In genomic region chr12:111033281-111034147, GRCh38 we compare ENCODE assay signal across 8 cellular contexts. TPM values are rescaled to one million over a fixed set of nuclear protein-coding genes. Genes with fewer than 3 reads are reported as not detected.
DNase-seq lines count a peak whose midpoint lies in the region; ATAC-seq and TF ChIP-seq lines count a peak whose summit lies in the region.

No MANE protein-coding gene starts in this region.

- peak overlapping the region in 9 of 10 donors; percentile 58 to 93 (median 70) for H3K4me3 Mint-ChIP-seq in naive thymus-derived CD4-positive, alpha-beta T cell

- intact Hi-C loops in naive thymus-derived CD4-positive, alpha-beta T cell (cut with micrococcal nuclease) = loop anchor here in 1 of 2 donors (10.0 kb wide), 1 partner anchor 61 kb away; no protein-coding TSS in a partner anchor

- DNase-seq in HuH-7 (ENCODE audit: low spot score) (peak; percentile 61), astrocyte of the spinal cord (ENCODE audit: low read depth, low spot score) (no peak), KG1 (lab: John Stamatoyannopoulos, UW) (no peak), SIG-M5 treated with dmso at 0.1 percent for 504 hours (lab: John Stamatoyannopoulos, UW; ENCODE audit: unreplicated experiment) (no peak)
- DNase-seq in naive thymus-derived CD4-positive, alpha-beta T cell = peak in 2 of 9 donors; percentile 10 to 18

- in situ Hi-C loops in astrocyte of the spinal cord (cut with HindIII; ENCODE audit: low sequenced_read_pairs) = no loop called here

- H3K36me3 Mint-ChIP-seq in naive thymus-derived CD4-positive, alpha-beta T cell = peaks cover 0 to 1% (median 0%) of the 10 kb centered on the region in 5 donors

- H3K4me1 Mint-ChIP-seq in naive thymus-derived CD4-positive, alpha-beta T cell = peaks cover 12 to 28% (median 23%) of the 10 kb centered on the region in 7 donors

- no peak overlapping the region for H3K27ac Mint-ChIP-seq in naive thymus-derived CD4-positive, alpha-beta T cell

- H3K9me3 ChIP-seq in DOHH2 (ENCODE audit: control insufficient read depth, insufficient read depth, low read length) = no peaks in the 10 kb centered on the region
- no peaks in the 10 kb centered on the region for H3K9me3 ChIP-seq in naive thymus-derived CD4-positive, alpha-beta T cell (ENCODE audit: control insufficient read depth in 2 of 3, low read length in 3 of 3)

- no peaks in the 10 kb centered on the region for H4K20me1 ChIP-seq in DOHH2 (ENCODE audit: control insufficient read depth, insufficient read depth, low read depth, low read length)

- no peaks in the 10 kb centered on the region for H3F3A ChIP-seq in DOHH2 (ENCODE audit: control insufficient read depth, insufficient read depth)

- H3K27me3 Mint-ChIP-seq in naive thymus-derived CD4-positive, alpha-beta T cell = peaks cover 50 to 85% (median 61%) of the 10 kb centered on the region in 5 donors

- H3K4me1 ChIP-seq in DOHH2 (ENCODE audit: control insufficient read depth, low read length) = no peaks in the 10 kb centered on the region
- peaks cover 0 to 24% of the 10 kb centered on the region in 2 donors for H3K4me1 ChIP-seq in naive thymus-derived CD4-positive, alpha-beta T cell (ENCODE audit: control insufficient read depth in 2 of 2, insufficient read depth in 2 of 2, low read length in 2 of 2)

- CTCF ChIA-PET in naive thymus-derived CD4-positive, alpha-beta T cell (lab: Charles Lee) = no interaction called here

- peaks cover 42% of the 10 kb centered on the region for H3K27me3 ChIP-seq in DOHH2 (ENCODE audit: control insufficient read depth, low read length)
- H3K27me3 ChIP-seq in naive thymus-derived CD4-positive, alpha-beta T cell (ENCODE audit: control insufficient read depth in 2 of 2, insufficient read depth in 2 of 2, low read length in 2 of 2) = peaks cover 10 to 33% of the 10 kb centered on the region in 2 donors

- no peak overlapping the region for H3K4me2 ChIP-seq in DOHH2 (ENCODE audit: low read length)

- H3K9me3 Mint-ChIP-seq in naive thymus-derived CD4-positive, alpha-beta T cell = no peaks in the 10 kb centered on the region

- no peak overlapping the region for H3K27ac ChIP-seq in DOHH2 (ENCODE audit: low read depth, low read length)
- no peak overlapping the region for H3K27ac ChIP-seq in naive thymus-derived CD4-positive, alpha-beta T cell (ENCODE audit: low read depth, low read length)

- H3K9me2 ChIP-seq in DOHH2 (replicated peaks; ENCODE audit: control insufficient read depth, low read length) = no peaks in the 10 kb centered on the region

- H3K36me3 ChIP-seq in DOHH2 (ENCODE audit: control insufficient read depth, low read length) = no peaks in the 10 kb centered on the region
- no peaks in the 10 kb centered on the region for H3K36me3 ChIP-seq in naive thymus-derived CD4-positive, alpha-beta T cell (ENCODE audit: control insufficient read depth in 2 of 3, insufficient read depth in 3 of 3, low read length in 3 of 3)

- peak; percentile 35 for TF ChIP-seq CTCF in DOHH2 (IDR thresholded peaks at IDR 0.05; ENCODE audit: low read depth, low read length, poor library complexity, severe bottlenecking)
- peak; percentile 23 for TF ChIP-seq CTCF in astrocyte of the spinal cord (IDR thresholded peaks at IDR 0.05; ENCODE audit: low read depth, low read length)

- no peaks in the 10 kb centered on the region for H3K79me2 ChIP-seq in DOHH2 (ENCODE audit: control insufficient read depth, low read length)

- H3K4me3 ChIP-seq in DOHH2 (ENCODE audit: low read length) = no peak overlapping the region
- H3K4me3 ChIP-seq in astrocyte of the spinal cord (ENCODE audit: low read depth, low read length) = no peak overlapping the region
- no peak overlapping the region for H3K4me3 ChIP-seq in naive thymus-derived CD4-positive, alpha-beta T cell (ENCODE audit: low read length)

- POLR2A ChIA-PET in naive thymus-derived CD4-positive, alpha-beta T cell (lab: Charles Lee) = no interaction called here

- ATAC-seq in naive thymus-derived CD4-positive, alpha-beta T cell = no peak
- ATAC-seq in HG03521 (IDR thresholded peaks at IDR 0.05; ENCODE audit: unreplicated experiment) (no peak), HG03565 (IDR thresholded peaks at IDR 0.05; ENCODE audit: unreplicated experiment) (no peak)

RNA-seq across cellular contexts. Expression of gene CUX2, which starts 0.5 kb away (rescaled TPM):
- 1 to 10 TPM in 2 of 5 experiments, under 1 TPM in 1, not detected in 2; 0.10 to 1.6 (median 1.2) TPM for total RNA-seq in naive thymus-derived CD4-positive, alpha-beta T cell
- polyA plus RNA-seq in naive thymus-derived CD4-positive, alpha-beta T cell = under 1 TPM; 0.08 to 0.10 TPM
